Comparison of ENCODE assay signal across 15 cellular contexts in the genomic region with DNA sequence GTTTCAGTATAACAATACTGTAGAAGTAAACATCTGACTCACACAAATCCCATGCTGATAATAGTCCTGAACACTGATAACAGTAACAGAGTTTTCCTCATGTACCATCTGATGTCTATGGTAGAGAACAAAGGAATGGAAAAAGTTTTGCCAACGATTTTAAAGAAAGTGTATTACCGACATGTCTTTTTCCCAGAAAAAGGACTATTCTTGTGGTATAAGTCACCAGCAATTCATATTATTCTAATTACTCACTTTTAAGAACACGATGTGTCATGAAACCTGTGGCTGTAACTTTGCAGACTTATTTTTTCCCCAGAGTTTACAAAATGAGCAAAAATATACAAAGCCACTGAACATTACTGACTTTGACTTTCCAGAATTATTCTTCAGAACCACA. TPM values are rescaled to one million over a fixed set of nuclear protein-coding genes. Genes with fewer than 3 reads are reported as not detected.
DNase-seq lines count a peak whose midpoint lies in the region; ATAC-seq and TF ChIP-seq lines count a peak whose summit lies in the region.
"Had no signal": no experiment of that assay in that cellular context is flagged by ENCODE, and none has a peak within 500 bp of the region (broad histone marks: within the 10 kb centered on the region; RNA-seq: fewer than 3 reads in every experiment).

No MANE protein-coding gene starts in this region.

- H3K27ac ChIP-seq in foreskin keratinocyte (peak overlapping the region; percentile 22), skin epidermis (peak overlapping the region in 11 of 21 experiments; percentile 13 to 84 (median 59))
- H3K27ac ChIP-seq: spleen had no signal

- peaks cover 6% of the 10 kb centered on the region for H3K4me1 ChIP-seq in foreskin keratinocyte
- H3K4me1 ChIP-seq: esophagus muscularis mucosa, spleen had no signal

- DNase-seq in HCEC 1CT (peak; percentile 79), amniotic epithelial cell (ENCODE audit: low read depth) (peak; percentile 91), foreskin keratinocyte (peak in 1 of 2 donors; percentile 55), NCI-H2029 (lab: John Stamatoyannopoulos, UW) (no peak), ecto neural progenitor cell (ENCODE audit: low spot score) (no peak)
- DNase-seq: activated T-cell treated with anti-CD3 and anti-CD28 coated beads for 4 hours; CD4-positive, CD25-positive, alpha-beta regulatory T cell; NCI-H187; NCI-H526; nucleus accumbens; spleen; T-cell had no signal

- no peaks in the 10 kb centered on the region for H3K27me3 ChIP-seq in foreskin keratinocyte
- H3K27me3 ChIP-seq: esophagus muscularis mucosa, spleen had no signal

- TF ChIP-seq CTCF in foreskin keratinocyte (conservative IDR thresholded peaks at IDR 0.05), result no peak

- H3K4me3 ChIP-seq in skin epidermis, result no peak overlapping the region
- H3K4me3 ChIP-seq: esophagus muscularis mucosa, spleen had no signal

- ATAC-seq in foreskin keratinocyte (peak; percentile 57), GM21360 (IDR thresholded peaks at IDR 0.05; ENCODE audit: unreplicated experiment) (no peak)
- ATAC-seq: T-cell had no signal

RNA-seq across cellular contexts. Expression of a gene that starts 40.1 kb away (rescaled TPM):
- 0.18 and 0.48 TPM in 2 replicates for total RNA-seq in foreskin keratinocyte
- 0.13 and 0.40 TPM in 2 replicates for polyA plus RNA-seq in foreskin keratinocyte
- total RNA-seq: CD4-positive, CD25-positive, alpha-beta regulatory T cell had no signal
- polyA plus RNA-seq: CD4-positive, CD25-positive, alpha-beta regulatory T cell had no signal

Comparison
In these comparisons a context has a peak if more than half of its experiments do, and no peak if none do; other contexts are left out.
1. DNase-seq: peak in HCEC 1CT (single experiment) and amniotic epithelial cell (single experiment); none in NCI-H2029 (single experiment) and ecto neural progenitor cell (single experiment).